In genomic region chr21:31750843-31751242, GRCh38 we compare ENCODE assay signal across 25 cellular contexts. TPM values are rescaled to one million over a fixed set of nuclear protein-coding genes. Genes with fewer than 3 reads are reported as not detected.
DNase-seq lines count a peak whose midpoint lies in the region; ATAC-seq, FAIRE-seq and TF ChIP-seq lines count a peak whose summit lies in the region.
"Had no signal": no experiment of that assay in that cellular context is flagged by ENCODE, and none has a peak within 500 bp of the region (broad histone marks: within the 10 kb centered on the region; RNA-seq: fewer than 3 reads in every experiment).

No MANE protein-coding gene starts in this region.

- H3K9me3 ChIP-seq in breast epithelium: no peaks in the 10 kb centered on the region
- no peaks in the 10 kb centered on the region for H3K9me3 ChIP-seq in RWPE2 (ENCODE audit: severe bottlenecking)
- H3K9me3 ChIP-seq: HAP-1, right lobe of liver had no signal

- H3K36me3 Mint-ChIP-seq in MCF 10A (ENCODE audit: insufficient read depth, unreplicated experiment) (no peaks in the 10 kb centered on the region), glutamatergic neuron (ENCODE audit: unreplicated experiment) (peaks cover 6% of the 10 kb centered on the region)
- H3K36me3 Mint-ChIP-seq: type B pancreatic cell had no signal

- H3K4me1 ChIP-seq in breast epithelium (no peaks in the 10 kb centered on the region), RWPE2 (ENCODE audit: insufficient read depth, poor library complexity, severe bottlenecking) (no peaks in the 10 kb centered on the region)
- H3K4me1 ChIP-seq: HAP-1, left ventricle myocardium inferior, right lobe of liver, stomach had no signal

- ATAC-seq in RWPE2 (ENCODE audit: low read depth) (peak; percentile 38; the same call in 1 of the 3 replicates), esophagus mucosa (peak; percentile 60), Right ventricle myocardium inferior (no peak)
- ATAC-seq: right lobe of liver had no signal

- TF ChIP-seq POLR2A in breast epithelium (IDR thresholded peaks at IDR 0.05): no peak

- H3K27ac Mint-ChIP-seq in MCF 10A (ENCODE audit: low read depth, unreplicated experiment) (no peak overlapping the region), glutamatergic neuron (ENCODE audit: unreplicated experiment) (no peak overlapping the region)
- H3K27ac Mint-ChIP-seq: activated B cell treated with CpG ODN at 0.5 μM for 24 hours; activated naive CD8-positive, alpha-beta T cell treated with anti-CD3 and anti-CD28 coated beads, Interleukin-2, amount 10 ng/mL, durations not matched to agents 7 days and 5 days; brain; nephron progenitor cell; type B pancreatic cell had no signal

- intact Hi-C loops in MCF 10A (cut with micrococcal nuclease) (no loop called here), breast epithelium (cut with DNase I; ENCODE audit: low total_unique reads) (no loop called here), Right ventricle myocardium inferior (cut with DNase I) (no loop called here)

- H3K27me3 ChIP-seq in breast epithelium (no peaks in the 10 kb centered on the region), RWPE2 (ENCODE audit: insufficient read depth, poor library complexity, severe bottlenecking) (no peaks in the 10 kb centered on the region)
- H3K27me3 ChIP-seq: right lobe of liver, stomach had no signal

- peak; percentile 62 for DNase-seq in MCF 10A (ENCODE audit: unreplicated experiment)
- no peak for DNase-seq in breast epithelium (ENCODE audit: low spot score in 2 of 2)
- DNase-seq in RWPE2 (ENCODE audit: low spot score): no peak
- peak; percentile 52 for DNase-seq in urothelium cell line (ENCODE audit: low spot score)
- no peak for DNase-seq in glutamatergic neuron
- DNase-seq in Right ventricle myocardium inferior (ENCODE audit: missing footprints): no peak
- no peak for DNase-seq in NOMO-1 treated with DMSO at 0.1 percent for 48 hours (lab: John Stamatoyannopoulos, UW; ENCODE audit: unreplicated experiment)
- DNase-seq: activated B cell treated with CpG ODN at 0.5 μM for 24 hours; activated CD4-positive, alpha-beta T cell treated with anti-CD3 and anti-CD28 coated beads, Interleukin-2, amount 50 U/mL, for 4 hours; activated CD8-positive, alpha-beta memory T cell treated with anti-CD3 and anti-CD28 coated beads, Interleukin-2, amount 50 U/mL, for 4 hours; activated effector memory CD4-positive, alpha-beta T cell treated with Interleukin-2 at 50 U/mL for 16 hours; activated naive CD8-positive, alpha-beta T cell treated with anti-CD3 and anti-CD28 coated beads, Interleukin-2, amount 10 ng/mL, durations not matched to agents 7 days and 5 days; C1 segment of cervical spinal cord; left ventricle myocardium inferior; NCI-H510A treated with DMSO at 0.1 percent for 48 hours; nephron progenitor cell; right lobe of liver; stomach had no signal

- peaks cover 7% of the 10 kb centered on the region for H3K4me1 Mint-ChIP-seq in MCF 10A (ENCODE audit: insufficient read depth, unreplicated experiment)
- no peaks in the 10 kb centered on the region for H3K4me1 Mint-ChIP-seq in glutamatergic neuron (ENCODE audit: low read depth, unreplicated experiment)
- H3K4me1 Mint-ChIP-seq: activated naive CD8-positive, alpha-beta T cell treated with anti-CD3 and anti-CD28 coated beads, Interleukin-2, amount 10 ng/mL, durations not matched to agents 7 days and 5 days had no signal

- no peak for FAIRE-seq in urothelium cell line (lab: Jason Lieb, UNC)
- FAIRE-seq: RCC 7860 had no signal

- BruUV-seq in MCF 10A (replicated peaks; lab: Mats Ljungman, UMichigan): no TSS peak

- POLR2A ChIA-PET in MCF 10A (lab: Yijun Ruan, JAX): no interaction called here

- H3K36me3 ChIP-seq in breast epithelium (no peaks in the 10 kb centered on the region), RWPE2 (ENCODE audit: low read depth) (no peaks in the 10 kb centered on the region)
- H3K36me3 ChIP-seq: HAP-1, left ventricle myocardium inferior, right lobe of liver, stomach had no signal

- H3K9me3 Mint-ChIP-seq in MCF 10A (ENCODE audit: unreplicated experiment): peaks cover 4% of the 10 kb centered on the region
- peaks cover 4% of the 10 kb centered on the region for H3K9me3 Mint-ChIP-seq in glutamatergic neuron (ENCODE audit: unreplicated experiment)
- H3K9me3 Mint-ChIP-seq: activated B cell treated with CpG ODN at 0.5 μM for 24 hours had no signal

- H3K27me3 Mint-ChIP-seq in MCF 10A (ENCODE audit: insufficient read depth, unreplicated experiment): no peaks in the 10 kb centered on the region
- H3K27me3 Mint-ChIP-seq in glutamatergic neuron (ENCODE audit: unreplicated experiment): peaks cover 5% of the 10 kb centered on the region
- H3K27me3 Mint-ChIP-seq: activated B cell treated with CpG ODN at 0.5 μM for 24 hours; activated naive CD8-positive, alpha-beta T cell treated with anti-CD3 and anti-CD28 coated beads, Interleukin-2, amount 10 ng/mL, durations not matched to agents 7 days and 5 days; brain; type B pancreatic cell had no signal

- H3K4me3 Mint-ChIP-seq in MCF 10A (ENCODE audit: unreplicated experiment) (no peak overlapping the region), glutamatergic neuron (ENCODE audit: unreplicated experiment) (no peak overlapping the region)
- H3K4me3 Mint-ChIP-seq: activated B cell treated with CpG ODN at 0.5 μM for 24 hours; activated naive CD8-positive, alpha-beta T cell treated with anti-CD3 and anti-CD28 coated beads, Interleukin-2, amount 10 ng/mL, durations not matched to agents 7 days and 5 days; brain; nephron progenitor cell; type B pancreatic cell had no signal

- H3K27ac ChIP-seq in breast epithelium (no peak overlapping the region), RWPE2 (ENCODE audit: poor library complexity, severe bottlenecking) (no peak overlapping the region)
- H3K27ac ChIP-seq: 22Rv1, coronary artery, left ventricle myocardium inferior, right lobe of liver, stomach had no signal

- no peak overlapping the region for H3K4me3 ChIP-seq in breast epithelium
- H3K4me3 ChIP-seq in RWPE2 (ENCODE audit: severe bottlenecking): no peak overlapping the region
- H3K4me3 ChIP-seq: coronary artery, HAP-1, left ventricle myocardium inferior, right lobe of liver, stomach had no signal

- no peak for TF ChIP-seq CTCF in MCF 10A (IDR thresholded peaks at IDR 0.05; ENCODE audit: unreplicated experiment)
- TF ChIP-seq CTCF in breast epithelium (IDR thresholded peaks at IDR 0.05): no peak
- no peak for TF ChIP-seq CTCF in RWPE2 (IDR thresholded peaks at IDR 0.05; ENCODE audit: poor library complexity, severe bottlenecking)
- no peak for TF ChIP-seq CTCF in glutamatergic neuron (IDR thresholded peaks at IDR 0.05; ENCODE audit: partially characterized antibody, unreplicated experiment)

- CTCF ChIA-PET in MCF 10A (lab: Yijun Ruan, JAX): interaction anchor here (0.5 to 0.6 kb wide), 2 partner anchors 11 to 35 kb away, joined by 3 read pairs; no protein-coding TSS in a partner anchor

RNA-seq across cellular contexts. Expression of gene SCAF4, which starts 18.9 kb away (rescaled TPM):
- total RNA-seq in MCF 10A (2022): 38.2 and 41.9 TPM in 2 replicates
- total RNA-seq in breast epithelium: 10 to 100 TPM; 17.4 to 22.8 (median 18.4) TPM
- total RNA-seq in esophagus mucosa: 19.8 TPM
- 51.9 TPM for total RNA-seq in glutamatergic neuron (ENCODE audit: unreplicated experiment)
- 15.9 TPM for total RNA-seq in Right ventricle myocardium inferior

Comparison
In these comparisons a context has a peak if more than half of its experiments do, and no peak if none do; other contexts are left out.
1. DNase-seq: peak in MCF 10A (single experiment) and urothelium cell line (single experiment); none in breast epithelium (0 of 2), RWPE2 (single experiment), glutamatergic neuron (single experiment), Right ventricle myocardium inferior (single experiment) and NOMO-1 treated with DMSO at 0.1 percent for 48 hours (single experiment).